18 cellular contexts compared by ENCODE assay signal in the genomic region with DNA sequence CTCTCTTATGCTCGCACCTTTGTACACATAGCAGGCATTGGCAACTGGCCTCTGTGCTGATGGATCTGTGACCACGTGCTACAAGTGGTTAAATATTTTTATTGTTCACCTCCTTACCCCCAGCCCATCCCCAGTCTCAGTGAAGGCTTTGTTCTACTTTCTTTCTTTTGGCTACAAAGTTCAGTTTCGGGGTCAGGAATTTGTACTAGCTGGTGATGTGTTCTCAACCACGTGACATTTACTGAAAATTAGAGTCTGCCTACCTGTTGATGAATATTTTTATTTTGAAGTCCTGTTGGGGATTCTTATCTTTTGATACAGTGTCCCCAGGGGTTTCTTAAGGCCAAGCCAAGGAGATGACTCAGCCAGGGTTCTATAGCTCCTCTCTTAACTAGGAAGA. TPM values are rescaled to one million over a fixed set of nuclear protein-coding genes. Genes with fewer than 3 reads are reported as not detected.
"Had no signal": no experiment of that assay in that cellular context is flagged by ENCODE, and none has a peak within 500 bp of the region (broad histone marks: within the 10 kb centered on the region; RNA-seq: fewer than 3 reads in every experiment).

No MANE protein-coding gene starts in this region.

- H3K27ac ChIP-seq: adrenal gland, gastrocnemius medialis, lower lobe of right lung, prostate gland, right lobe of liver, testis had no signal

- H3K36me3 ChIP-seq: adrenal gland, gastrocnemius medialis, lower lobe of right lung, prostate gland, right lobe of liver had no signal

- ATAC-seq: gastrocnemius medialis; naive thymus-derived CD4-positive, alpha-beta T cell had no signal

- DNase-seq: activated CD4-positive, alpha-beta T cell treated with anti-CD3 and anti-CD28 coated beads, Interleukin-2, amount 10 ng/mL, durations not matched to agents 7 days and 5 days; activated CD4-positive, CD25-positive, alpha-beta regulatory T cell; activated CD8-positive, alpha-beta memory T cell treated with anti-CD3 and anti-CD28 coated beads for 24 hours; activated naive CD4-positive, alpha-beta T cell treated with Interleukin-2 at 50 U/mL for 16 hours; adrenal gland; cortex of kidney; effector CD8-positive, alpha-beta T cell; gastrocnemius medialis; lower lobe of right lung; midbrain; naive thymus-derived CD4-positive, alpha-beta T cell; right lobe of liver; stimulated activated CD4-positive, alpha-beta T cell treated with anti-CD3 and anti-CD28 coated beads, Interleukin-12 subunit alpha, Interleukin-12 subunit beta, amount 100 ng/mL, for 4 hours; stimulated activated naive CD4-positive, alpha-beta T cell treated with Interleukin-2 at 50 U/mL for 16 hours; testis had no signal

- H3K4me1 ChIP-seq: adrenal gland, gastrocnemius medialis, lower lobe of right lung, prostate gland, right lobe of liver, testis had no signal

- H3K9me3 ChIP-seq: adrenal gland, gastrocnemius medialis, lower lobe of right lung, prostate gland, right lobe of liver, testis had no signal

- H3K27me3 ChIP-seq: adrenal gland, gastrocnemius medialis, right lobe of liver, testis had no signal

- H3K4me3 ChIP-seq: adrenal gland, gastrocnemius medialis, lower lobe of right lung, prostate gland, right lobe of liver, testis had no signal

RNA-seq across cellular contexts. Expression of gene C9orf57, which starts 47.8 kb away (rescaled TPM):
- total RNA-seq: activated CD4-positive, alpha-beta T cell treated with anti-CD3 and anti-CD28 coated beads, Interleukin-2, amount 10 ng/mL, durations not matched to agents 7 days and 5 days; adrenal gland; gastrocnemius medialis; lower lobe of right lung; naive thymus-derived CD4-positive, alpha-beta T cell; prostate gland; right lobe of liver; T-helper 2 cell treated with Interferon-gamma antibody and Interleukin-4, amounts not matched to agents 100 ng/mL and 5 ng/mL, for 36 hours; ureter had no signal
